In genomic region chr17:77869665-77870132, GRCh38 we compare ENCODE assay signal across 10 cellular contexts.
DNase-seq lines count a peak whose midpoint lies in the region; ATAC-seq and TF ChIP-seq lines count a peak whose summit lies in the region.
"Had no signal": no experiment of that assay in that cellular context is flagged by ENCODE, and none has a peak within 500 bp of the region (broad histone marks: within the 10 kb centered on the region; RNA-seq: fewer than 3 reads in every experiment).

No MANE protein-coding gene starts in this region.

- intact Hi-C loops in CD8-positive, alpha-beta T cell (cut with DNase I, micrococcal nuclease), result no loop called here
- intact Hi-C loops in thyroid gland (cut with DNase I), result no loop called here

- H3K9me3 ChIP-seq in CD8-positive, alpha-beta T cell (ENCODE audit: low read length), result no peaks in the 10 kb centered on the region
- no peaks in the 10 kb centered on the region for H3K9me3 ChIP-seq in thyroid gland
- H3K9me3 ChIP-seq: thoracic aorta had no signal

- POLR2A ChIA-PET in CD8-positive, alpha-beta T cell (lab: Charles Lee), result interaction anchor here (0.7 to 1.4 kb wide), 5 partner anchors 9 to 89 kb away, joined by 3 to 5 read pairs (median 4); partner anchors contain the start of gene TNRC6C

- no peaks in the 10 kb centered on the region for H3K27me3 ChIP-seq in CD8-positive, alpha-beta T cell (ENCODE audit: insufficient read depth, low read length)
- no peaks in the 10 kb centered on the region for H3K27me3 ChIP-seq in thyroid gland

- H3K27ac ChIP-seq in CD8-positive, alpha-beta T cell (ENCODE audit: low read depth, low read length), result no peak overlapping the region
- no peak overlapping the region for H3K27ac ChIP-seq in thyroid gland
- H3K27ac ChIP-seq: thoracic aorta had no signal

- 61 to 65% methylated on average over 10 of the region's 10 CpGs for WGBS in thyroid gland, 2 donors

- peak in 1 of 7 experiments; percentile 56 for DNase-seq in CD8-positive, alpha-beta T cell
- DNase-seq in chondrocyte (ENCODE audit: low spot score), result peak; percentile 36
- DNase-seq in thyroid gland, result no peak
- no peak for DNase-seq in KG1 (lab: John Stamatoyannopoulos, UW)
- DNase-seq in NCI-H1436 treated with DMSO at 0.1 percent for 48 hours (lab: John Stamatoyannopoulos, UW), result no peak
- DNase-seq in NCI-H2107 (lab: John Stamatoyannopoulos, UW), result no peak
- DNase-seq: EL had no signal

- H3K27me3 Mint-ChIP-seq in CD8-positive, alpha-beta T cell (ENCODE audit: low read depth), result no peaks in the 10 kb centered on the region
- peaks cover 40% of the 10 kb centered on the region for H3K27me3 Mint-ChIP-seq in chondrocyte (ENCODE audit: low read depth)

- H3K4me3 Mint-ChIP-seq in CD8-positive, alpha-beta T cell, result peak overlapping the region; percentile 60
- no peak overlapping the region for H3K4me3 Mint-ChIP-seq in chondrocyte (ENCODE audit: unreplicated experiment)

- TF ChIP-seq CTCF in CD8-positive, alpha-beta T cell (IDR thresholded peaks at IDR 0.05), result no peak
- TF ChIP-seq CTCF in chondrocyte (IDR thresholded peaks at IDR 0.05) (no peak), thyroid gland (IDR thresholded peaks at IDR 0.05) (no peak)

- peaks cover 53% of the 10 kb centered on the region for H3K4me1 ChIP-seq in CD8-positive, alpha-beta T cell (ENCODE audit: insufficient read depth, low read length)
- peaks cover 7 to 11% of the 10 kb centered on the region in 2 donors for H3K4me1 ChIP-seq in thyroid gland

- peaks cover 51% of the 10 kb centered on the region for H3K4me1 Mint-ChIP-seq in CD8-positive, alpha-beta T cell (ENCODE audit: low read depth)
- H3K4me1 Mint-ChIP-seq in chondrocyte (ENCODE audit: low read depth), result peaks cover 7% of the 10 kb centered on the region

- H3K4me3 ChIP-seq in CD8-positive, alpha-beta T cell (ENCODE audit: low read depth, low read length), result no peak overlapping the region
- H3K4me3 ChIP-seq in thyroid gland (replicated peaks in 1 of 3), result no peak overlapping the region
- H3K4me3 ChIP-seq: thoracic aorta had no signal

- peak overlapping the region; percentile 82 for H3K27ac Mint-ChIP-seq in CD8-positive, alpha-beta T cell
- no peak overlapping the region for H3K27ac Mint-ChIP-seq in chondrocyte (ENCODE audit: unreplicated experiment)

- no peaks in the 10 kb centered on the region for H3K36me3 ChIP-seq in CD8-positive, alpha-beta T cell (ENCODE audit: insufficient read depth, low read length)
- H3K36me3 ChIP-seq in thyroid gland, result no peaks in the 10 kb centered on the region
- H3K36me3 ChIP-seq: thoracic aorta had no signal

- CTCF ChIA-PET in CD8-positive, alpha-beta T cell (lab: Charles Lee), result interaction anchor here (0.7 to 1.1 kb wide), 2 partner anchors 85 to 327 kb away, joined by 3 read pairs; no protein-coding TSS in a partner anchor

- ATAC-seq in CD8-positive, alpha-beta T cell, result peak; percentile 50
- ATAC-seq in GM19455 (IDR thresholded peaks at IDR 0.05; ENCODE audit: unreplicated experiment) (peak; percentile 79), HG03432 (IDR thresholded peaks at IDR 0.05; ENCODE audit: unreplicated experiment) (peak; percentile 84)

- TF ChIP-seq POLR2A in thyroid gland (IDR thresholded peaks at IDR 0.05), result no peak

- no peaks in the 10 kb centered on the region for H3K36me3 Mint-ChIP-seq in CD8-positive, alpha-beta T cell
- H3K36me3 Mint-ChIP-seq in chondrocyte (ENCODE audit: low read depth), result no peaks in the 10 kb centered on the region

- no peaks in the 10 kb centered on the region for H3K9me3 Mint-ChIP-seq in CD8-positive, alpha-beta T cell
- H3K9me3 Mint-ChIP-seq in chondrocyte (ENCODE audit: low read depth), result no peaks in the 10 kb centered on the region
